ENCODE assay signal across 9 cellular contexts in the genomic region with DNA sequence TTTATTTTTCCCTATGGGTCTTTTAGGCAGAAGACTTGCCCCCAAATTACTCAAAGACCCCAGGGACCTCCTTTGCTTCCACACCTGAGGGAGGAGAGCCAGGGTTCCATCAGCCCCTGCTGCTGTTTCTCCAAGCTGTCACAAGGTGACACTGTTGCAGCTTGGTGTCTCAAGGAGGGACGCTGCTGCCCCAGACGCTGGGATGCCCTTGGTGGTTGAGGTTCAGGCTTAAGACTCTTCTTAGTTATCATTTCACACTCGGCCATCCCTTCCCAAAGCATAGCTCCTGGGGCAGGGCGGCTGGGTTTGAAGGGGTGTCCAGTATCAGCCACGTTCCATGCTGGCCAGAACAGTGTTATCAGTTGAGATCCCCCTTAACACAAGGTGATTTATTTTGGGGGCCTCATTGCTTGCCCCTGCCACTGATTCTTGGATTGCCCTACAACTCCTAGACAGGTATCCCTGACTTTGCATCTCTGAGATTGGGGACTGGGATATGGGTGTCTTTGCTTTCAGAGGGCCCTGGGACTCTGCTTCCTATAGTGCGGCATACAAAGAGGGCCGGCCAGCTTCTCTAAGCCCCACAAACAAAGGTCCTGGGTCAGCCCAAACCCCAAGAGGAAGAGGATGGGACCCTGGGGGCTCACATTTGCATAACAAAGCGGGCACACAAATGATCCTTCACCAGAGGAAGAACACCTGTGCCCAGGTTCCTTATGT. TPM values are rescaled to one million over a fixed set of nuclear protein-coding genes. Genes with fewer than 3 reads are reported as not detected.
DNase-seq lines count a peak whose midpoint lies in the region; ATAC-seq, FAIRE-seq and TF ChIP-seq lines count a peak whose summit lies in the region.
"Had no signal": no experiment of that assay in that cellular context is flagged by ENCODE, and none has a peak within 500 bp of the region (broad histone marks: within the 10 kb centered on the region; RNA-seq: fewer than 3 reads in every experiment).

No MANE protein-coding gene starts in this region.

- TF ChIP-seq CTCF in HL-60 (IDR thresholded peaks at IDR 0.05; ENCODE audit: insufficient read depth, low read length) (peak; percentile 93), Panc1 (IDR thresholded peaks at IDR 0.05) (peak; percentile 93)

- WGBS in small intestine, 3 donors = 34 to 42% (median 34%) methylated on average over 8 of the region's 8 CpGs

- no peaks in the 10 kb centered on the region for H3K27me3 ChIP-seq in HL-60 (ENCODE audit: insufficient read depth, poor library complexity, severe bottlenecking)
- H3K27me3 ChIP-seq in Panc1 (ENCODE audit: control insufficient read depth, insufficient read depth, low read length) = no peaks in the 10 kb centered on the region
- H3K27me3 ChIP-seq in small intestine (ENCODE audit: control insufficient read depth in 2 of 2, insufficient read depth in 2 of 2, low read length in 2 of 2) = no peaks in the 10 kb centered on the region

- CTCF ChIA-PET in Panc1 (lab: Charles Lee) = interaction anchor here (1.1 to 1.8 kb wide), 3 partner anchors 78 to 151 kb away, joined by 4 to 9 read pairs (median 5); no protein-coding TSS in a partner anchor

- no TSS peak for BruUV-seq in Panc1 (replicated peaks; lab: Mats Ljungman, UMichigan)

- DNase-seq in Caki2 (ENCODE audit: low read depth) (peak; percentile 29), HL-60 (ENCODE audit: low read depth in 1 of 2, low spot score in 1 of 2) (peak in 1 of 2 experiments; percentile 51), Panc1 (ENCODE audit: low read depth, low spot score) (peak; percentile 42), left cardiac atrium (peak; percentile 43), small intestine (peak; percentile 70)
- peak; percentile 11 to 27 (median 14) for DNase-seq in activated naive CD4-positive, alpha-beta T cell (lab: John Stamatoyannopoulos, UW)

- H3K9me3 ChIP-seq in Panc1 (ENCODE audit: control insufficient read depth, insufficient read depth, low read depth, low read length) (no peaks in the 10 kb centered on the region), small intestine (ENCODE audit: control insufficient read depth, low read depth) (no peaks in the 10 kb centered on the region)
- H3K9me3 ChIP-seq: tibial artery had no signal

- peak; percentile 88 for ATAC-seq in GM19372 (IDR thresholded peaks at IDR 0.05; ENCODE audit: low read depth, unreplicated experiment)
- peak; percentile 87 for ATAC-seq in Panc1
- ATAC-seq in left cardiac atrium = peak; percentile 45 to 68
- no peak for ATAC-seq in HG03025 (IDR thresholded peaks at IDR 0.05; ENCODE audit: low FRiP score, unreplicated experiment)

- H3K27ac ChIP-seq in HL-60 (replicated peaks) = no peak overlapping the region
- no peak overlapping the region for H3K27ac ChIP-seq in Panc1 (ENCODE audit: low read length)
- no peak overlapping the region for H3K27ac ChIP-seq in small intestine (ENCODE audit: low read depth in 1 of 2, low read length in 1 of 2)
- H3K27ac ChIP-seq: tibial artery had no signal

- intact Hi-C loops in Panc1 (cut with micrococcal nuclease; ENCODE audit: unreplicated experiment) (loop anchor here (1.0 to 10.0 kb wide), 2 partner anchors 78 to 85 kb away; no protein-coding TSS in a partner anchor), left cardiac atrium (cut with DNase I) (loop anchor here (1.0 to 2.0 kb wide), 2 partner anchors 84 to 85 kb away; no protein-coding TSS in a partner anchor)

- H3K4me1 ChIP-seq in Panc1 (ENCODE audit: control insufficient read depth, insufficient read depth, low read length) (no peaks in the 10 kb centered on the region), small intestine (ENCODE audit: control insufficient read depth in 2 of 2, insufficient read depth in 1 of 2, low read depth in 1 of 2, low read length in 1 of 2) (no peaks in the 10 kb centered on the region)
- H3K4me1 ChIP-seq: tibial artery had no signal

- H3K36me3 ChIP-seq in Panc1 (ENCODE audit: control insufficient read depth, insufficient read depth, low read length) = no peaks in the 10 kb centered on the region
- no peaks in the 10 kb centered on the region for H3K36me3 ChIP-seq in small intestine (ENCODE audit: control insufficient read depth in 2 of 2, insufficient read depth in 2 of 2, low read length in 2 of 2)
- H3K36me3 ChIP-seq: tibial artery had no signal

- in situ Hi-C loops in Caki2 (cut with HindIII; ENCODE audit: low pct_unique_long_range_greater_than_20kb, low sequenced_read_pairs) (no loop called here), Panc1 (cut with HindIII; ENCODE audit: low pct_unique_long_range_greater_than_20kb, low sequenced_read_pairs) (no loop called here)

- H3K4me3 ChIP-seq in HL-60 (replicated peaks; ENCODE audit: insufficient read depth, low read length) = no peak overlapping the region
- H3K4me3 ChIP-seq in Panc1 (ENCODE audit: low read depth in 2 of 2, low read length in 2 of 2) = no peak overlapping the region
- no peak overlapping the region for H3K4me3 ChIP-seq in small intestine (ENCODE audit: low read depth in 1 of 2, low read length in 2 of 2)
- H3K4me3 ChIP-seq: tibial artery had no signal

- POLR2A ChIA-PET in Panc1 (lab: Charles Lee) = no interaction called here

- no peak for FAIRE-seq in small intestine (lab: Jason Lieb, UNC)

RNA-seq across cellular contexts. Expression of a gene that starts 22.7 kb away (rescaled TPM):
- total RNA-seq in Caki2 (2014; rRNA removed; shearing (Covaris generic); ENCODE audit: low replicate concordance) = 0.03 and 0.49 TPM in 2 replicates
- 0.08 TPM for total RNA-seq in Panc1 (2021; ENCODE audit: unreplicated experiment)
- not detected for polyA plus RNA-seq in Panc1 (2012; ENCODE audit: insufficient read length)
- total RNA-seq in left cardiac atrium = under 1 TPM in 1 of 2 donors, not detected in 1; 0.08 TPM
- polyA plus RNA-seq in small intestine = 1 to 10 TPM in 1 of 3 donors, under 1 TPM in 2; 0.22 to 1.6 (median 0.42) TPM

RNA-seq across cellular contexts. Expression of a gene that starts 37.6 kb away (rescaled TPM):
- total RNA-seq in Caki2 (2014; rRNA removed; shearing (Covaris generic); ENCODE audit: low replicate concordance) = 106 and 109 TPM in 2 replicates
- total RNA-seq in Panc1 (2021; ENCODE audit: unreplicated experiment) = 114 TPM
- polyA plus RNA-seq in Panc1 (2012; ENCODE audit: insufficient read length) = 256 TPM
- 10 to 100 TPM; 42.7 to 43.1 TPM for total RNA-seq in left cardiac atrium
- polyA plus RNA-seq in small intestine = 100 to 1,000 TPM in 2 of 3 donors, 10 to 100 TPM in 1; 38.9 to 184 (median 153) TPM
